ENCODE assay signal across 8 cellular contexts in genomic region chr2:54558188-54558975, GRCh38.
DNase-seq lines count a peak whose midpoint lies in the region; ATAC-seq and TF ChIP-seq lines count a peak whose summit lies in the region.

No MANE protein-coding gene starts in this region.

- H3K27me3 ChIP-seq in mucosa of stomach (ENCODE audit: control insufficient read depth, insufficient read depth, low read length) (no peaks in the 10 kb centered on the region), stomach smooth muscle (ENCODE audit: control insufficient read depth in 1 of 2, insufficient read depth in 2 of 2, low read length in 2 of 2) (no peaks in the 10 kb centered on the region)

- DNase-seq in AG10803 (ENCODE audit: low read depth) (peak; percentile 43), NCI-H526 treated with DMSO at 0.1 percent for 48 hours (lab: John Stamatoyannopoulos, UW) (peak; percentile 64), endothelial cell (ENCODE audit: low spot score) (peak; percentile 54)
- peak; percentile 87 for DNase-seq in activated CD8-positive, alpha-beta memory T cell treated with anti-CD3 and anti-CD28 coated beads for 24 hours

- peak overlapping the region; percentile 60 for H3K27ac ChIP-seq in stomach smooth muscle (ENCODE audit: low read length)

- H3K9me3 Mint-ChIP-seq in endothelial cell (ENCODE audit: unreplicated experiment): no peaks in the 10 kb centered on the region

- peaks cover 35% of the 10 kb centered on the region for H3K36me3 Mint-ChIP-seq in endothelial cell (ENCODE audit: low read depth, unreplicated experiment)

- H3K9me3 ChIP-seq in mucosa of stomach (ENCODE audit: control insufficient read depth, low read length) (no peaks in the 10 kb centered on the region), stomach smooth muscle (ENCODE audit: control insufficient read depth in 2 of 2, low read length in 2 of 2) (no peaks in the 10 kb centered on the region)

- ATAC-seq in GM19025 (IDR thresholded peaks at IDR 0.05; ENCODE audit: low read depth, unreplicated experiment): peak; percentile 43
- ATAC-seq in HG03196 (IDR thresholded peaks at IDR 0.05; ENCODE audit: unreplicated experiment): peak; percentile 33

- peaks cover 81% of the 10 kb centered on the region for H3K4me1 Mint-ChIP-seq in endothelial cell (ENCODE audit: unreplicated experiment)

- H3K36me3 ChIP-seq in mucosa of stomach (ENCODE audit: control insufficient read depth, insufficient read depth, low read length) (no peaks in the 10 kb centered on the region), stomach smooth muscle (ENCODE audit: control insufficient read depth in 2 of 2, insufficient read depth in 2 of 2, low read length in 2 of 2) (peaks cover 0 to 3% of the 10 kb centered on the region in 2 donors)

- H3K9ac ChIP-seq in mucosa of stomach (ENCODE audit: low read length) (peak overlapping the region; percentile 79), stomach smooth muscle (ENCODE audit: low read length in 2 of 2) (peak overlapping the region; percentile 60 to 61)

- peak overlapping the region; percentile 96 for H3K27ac Mint-ChIP-seq in endothelial cell (ENCODE audit: unreplicated experiment)

- H3K4me1 ChIP-seq in mucosa of stomach (ENCODE audit: control insufficient read depth, insufficient read depth, low read length) (peaks cover 25% of the 10 kb centered on the region), stomach smooth muscle (ENCODE audit: control insufficient read depth, insufficient read depth, low read length) (peaks cover 43% of the 10 kb centered on the region)

- peak overlapping the region; percentile 95 for H3K4me3 Mint-ChIP-seq in endothelial cell (ENCODE audit: unreplicated experiment)

- no peak for TF ChIP-seq CTCF in AG10803 (conservative IDR thresholded peaks at IDR 0.05; ENCODE audit: low read length)
- TF ChIP-seq CTCF in endothelial cell (IDR thresholded peaks at IDR 0.05; ENCODE audit: unreplicated experiment): no peak

- peaks cover 45% of the 10 kb centered on the region for H3K27me3 Mint-ChIP-seq in endothelial cell (ENCODE audit: unreplicated experiment)

- peak overlapping the region; percentile 63 for H3K4me3 ChIP-seq in AG10803 (ENCODE audit: low read length)
- peak overlapping the region; percentile 61 for H3K4me3 ChIP-seq in mucosa of stomach (ENCODE audit: low read length)
- H3K4me3 ChIP-seq in stomach smooth muscle (ENCODE audit: low read length in 2 of 2): peak overlapping the region; percentile 59 to 79

Comparison
In these comparisons a context has a peak if more than half of its experiments do, and no peak if none do; other contexts are left out.
1. Peak in every context shown above with its lines: DNase-seq, ATAC-seq, H3K4me3 ChIP-seq and H3K27ac ChIP-seq.